Comparison of ENCODE assay signal across 20 cellular contexts in genomic region chr12:40228727-40229126, GRCh38. TPM values are rescaled to one million over a fixed set of nuclear protein-coding genes. Genes with fewer than 3 reads are reported as not detected.
DNase-seq lines count a peak whose midpoint lies in the region; ATAC-seq and TF ChIP-seq lines count a peak whose summit lies in the region.
"Had no signal": no experiment of that assay in that cellular context is flagged by ENCODE, and none has a peak within 500 bp of the region (broad histone marks: within the 10 kb centered on the region; RNA-seq: fewer than 3 reads in every experiment).

No MANE protein-coding gene starts in this region.

- peaks cover 26% of the 10 kb centered on the region for H3F3A ChIP-seq in SU-DHL-6 (ENCODE audit: insufficient read depth)
- no peaks in the 10 kb centered on the region for H3F3A ChIP-seq in MM.1S (ENCODE audit: insufficient read depth, low read length)

- no peaks in the 10 kb centered on the region for H3K9me2 ChIP-seq in SU-DHL-6 (replicated peaks; ENCODE audit: insufficient read depth, low read length)
- H3K9me2 ChIP-seq in MM.1S (replicated peaks; ENCODE audit: insufficient read depth, low read length), result no peaks in the 10 kb centered on the region
- H3K9me2 ChIP-seq: SK-N-SH had no signal

- intact Hi-C loops in lower lobe of right lung (cut with DNase I), result no loop called here

- no peak for TF ChIP-seq EP300 in upper lobe of left lung (IDR thresholded peaks at IDR 0.05)

- 48 to 50% methylated on average over 3 of the region's 3 CpGs for WGBS in upper lobe of left lung, 2 donors

- no peaks in the 10 kb centered on the region for H3K79me2 ChIP-seq in SU-DHL-6 (ENCODE audit: insufficient read depth, low read length)
- H3K79me2 ChIP-seq in MM.1S (ENCODE audit: low read length), result no peaks in the 10 kb centered on the region

- H3K4me2 ChIP-seq in SU-DHL-6 (ENCODE audit: low read depth, low read length, poor library complexity, severe bottlenecking) (peak overlapping the region; percentile 55), MM.1S (ENCODE audit: low read depth, low read length) (no peak overlapping the region)
- H3K4me2 ChIP-seq: SK-N-SH had no signal

- H3K4me3 ChIP-seq in GM08714 (ENCODE audit: low read length) (peak overlapping the region; percentile 17; the same call in 1 of the 2 replicates), SU-DHL-6 (ENCODE audit: insufficient read depth, low read length, poor library complexity, severe bottlenecking) (no peak overlapping the region), lower lobe of right lung (peak overlapping the region; percentile 67), upper lobe of left lung (peak overlapping the region in 3 of 4 donors; percentile 51 to 71 (median 61)), MM.1S (ENCODE audit: low read length) (no peak overlapping the region)
- H3K4me3 ChIP-seq: K562 had no signal

- H3K9ac ChIP-seq in SU-DHL-6 (ENCODE audit: low read length), result no peak overlapping the region
- no peak overlapping the region for H3K9ac ChIP-seq in MM.1S (ENCODE audit: low read length)
- H3K9ac ChIP-seq: SK-N-SH had no signal

- TF ChIP-seq POLR2A in upper lobe of left lung (IDR thresholded peaks at IDR 0.05), result peak in 1 of 4 donors; percentile 12

- H3K4me1 ChIP-seq in lower lobe of right lung (peaks cover 8% of the 10 kb centered on the region), upper lobe of left lung (peaks cover 0 to 4% (median 2%) of the 10 kb centered on the region in 4 donors), MM.1S (ENCODE audit: low read length) (peaks cover 16% of the 10 kb centered on the region)

- H4K20me1 ChIP-seq in SU-DHL-6 (ENCODE audit: low read depth, low read length) (no peaks in the 10 kb centered on the region), MM.1S (ENCODE audit: insufficient read depth, low read length) (no peaks in the 10 kb centered on the region)

- ATAC-seq in lower lobe of right lung (no peak), upper lobe of left lung (ENCODE audit: low FRiP score in 2 of 2) (no peak)
- ATAC-seq: K562 had no signal

- H3K36me3 ChIP-seq in SU-DHL-6 (ENCODE audit: low read length) (peaks cover 2% of the 10 kb centered on the region; the same call in 1 of the 2 replicates), lower lobe of right lung (peaks cover 18% of the 10 kb centered on the region), upper lobe of left lung (peaks cover 0 to 7% (median 0%) of the 10 kb centered on the region in 4 donors), MM.1S (replicated peaks; ENCODE audit: insufficient read depth, low read length) (no peaks in the 10 kb centered on the region)

- H2AFZ ChIP-seq in SU-DHL-6 (ENCODE audit: low read depth, low read length, severe bottlenecking), result no peak overlapping the region
- H2AFZ ChIP-seq in MM.1S (ENCODE audit: low read length), result no peak overlapping the region

- H3K9me3 ChIP-seq in SU-DHL-6 (ENCODE audit: insufficient read depth, low read length) (no peaks in the 10 kb centered on the region), lower lobe of right lung (no peaks in the 10 kb centered on the region), upper lobe of left lung (no peaks in the 10 kb centered on the region), MM.1S (replicated peaks; ENCODE audit: insufficient read depth, low read length) (no peaks in the 10 kb centered on the region)
- H3K9me3 ChIP-seq: SK-N-SH had no signal

- H3K27ac ChIP-seq in SU-DHL-6 (ENCODE audit: low read depth, low read length) (no peak overlapping the region), lower lobe of right lung (peak overlapping the region; percentile 97), upper lobe of left lung (peak overlapping the region in 3 of 4 donors; percentile 32 to 99 (median 62)), MM.1S (ENCODE audit: low read length) (no peak overlapping the region)

- H3K27me3 ChIP-seq in SU-DHL-6 (ENCODE audit: low read length), result no peaks in the 10 kb centered on the region
- no peaks in the 10 kb centered on the region for H3K27me3 ChIP-seq in lower lobe of right lung (ENCODE audit: low read depth)
- no peaks in the 10 kb centered on the region for H3K27me3 ChIP-seq in upper lobe of left lung
- H3K27me3 ChIP-seq in MM.1S (replicated peaks; ENCODE audit: insufficient read depth, low read length), result no peaks in the 10 kb centered on the region

- TF ChIP-seq CTCF in SU-DHL-6 (IDR thresholded peaks at IDR 0.05; ENCODE audit: insufficient read depth, low read length, poor library complexity, severe bottlenecking) (no peak), lower lobe of right lung (IDR thresholded peaks at IDR 0.05) (no peak), upper lobe of left lung (IDR thresholded peaks at IDR 0.05) (no peak), MM.1S (IDR thresholded peaks at IDR 0.05; ENCODE audit: low read length) (no peak), GM10266 (IDR thresholded peaks at IDR 0.05; ENCODE audit: control insufficient read depth, insufficient read depth, low read depth, missing control alignments) (no peak)

- DNase-seq in lower lobe of right lung, result no peak
- DNase-seq in upper lobe of left lung, result no peak
- DNase-seq in MM.1S, result no peak
- no peak for DNase-seq in GM10266 (ENCODE audit: extremely low spot score)
- DNase-seq in central memory CD4-positive, alpha-beta T cell, result no peak
- DNase-seq: ACHN; AML-193; CD4-positive, CD25-positive, alpha-beta regulatory T cell; EL; HFFc6; MV-4-11; NCI-H1417; NCI-H1930; NCI-H2171; NCI-H774; SHP77; SK-N-SH had no signal

RNA-seq across cellular contexts. Expression of gene LRRK2, which starts 3.9 kb away (rescaled TPM):
- total RNA-seq in lower lobe of right lung (426 TPM), upper lobe of left lung (100 to 1,000 TPM; 232 to 719 (median 390) TPM)

Comparison
In these comparisons a context has a peak if more than half of its experiments do, and no peak if none do; other contexts are left out.
1. H3K4me3 ChIP-seq: peak in GM08714 (single experiment), lower lobe of right lung (single experiment) and upper lobe of left lung (3 of 4); none in SU-DHL-6 (single experiment) and MM.1S (single experiment).
2. H3K27ac ChIP-seq: peak in lower lobe of right lung (single experiment) and upper lobe of left lung (3 of 4); none in SU-DHL-6 (single experiment) and MM.1S (single experiment).